8 cellular contexts compared by ENCODE assay signal in the genomic region with DNA sequence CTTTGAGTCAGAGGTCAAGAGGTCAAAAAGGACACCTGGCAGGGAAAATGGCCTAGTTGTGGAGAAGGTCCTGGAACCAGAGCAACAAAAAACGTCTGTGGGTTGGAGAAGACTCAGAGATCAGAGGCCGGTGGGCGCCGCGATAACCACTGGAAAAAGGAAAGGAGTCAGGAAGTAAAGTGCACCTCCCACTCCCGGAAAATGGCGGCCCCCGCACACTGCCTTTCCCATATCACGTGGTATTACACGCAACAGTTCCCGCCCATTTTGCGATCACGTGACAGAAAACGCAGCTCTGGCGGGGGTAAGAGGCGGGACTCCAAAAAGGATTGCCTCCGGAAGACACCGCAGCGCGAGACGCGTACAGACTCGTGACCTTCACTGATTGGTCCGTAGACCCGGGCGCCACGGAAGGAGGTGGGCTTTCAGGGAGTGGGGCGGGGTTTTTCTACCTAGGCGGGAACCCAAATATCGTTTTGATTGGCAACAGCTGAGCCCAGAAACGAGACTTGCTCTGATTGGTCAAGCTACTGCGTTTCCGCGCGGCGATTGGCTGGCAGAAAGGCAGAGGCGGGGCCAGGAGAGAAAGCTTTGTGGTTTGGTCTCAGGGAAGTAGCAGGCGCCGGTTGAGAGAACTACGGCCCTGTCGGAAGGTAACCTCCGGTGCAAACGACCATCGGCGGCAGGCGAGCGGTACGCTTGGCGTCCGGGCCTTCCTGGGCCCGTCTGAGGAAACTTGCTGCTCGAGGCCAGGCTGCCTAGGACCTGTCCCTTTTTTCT. TPM values are rescaled to one million over a fixed set of nuclear protein-coding genes. Genes with fewer than 3 reads are reported as not detected.
DNase-seq lines count a peak whose midpoint lies in the region; ATAC-seq and TF ChIP-seq lines count a peak whose summit lies in the region.

A gene with protein sequence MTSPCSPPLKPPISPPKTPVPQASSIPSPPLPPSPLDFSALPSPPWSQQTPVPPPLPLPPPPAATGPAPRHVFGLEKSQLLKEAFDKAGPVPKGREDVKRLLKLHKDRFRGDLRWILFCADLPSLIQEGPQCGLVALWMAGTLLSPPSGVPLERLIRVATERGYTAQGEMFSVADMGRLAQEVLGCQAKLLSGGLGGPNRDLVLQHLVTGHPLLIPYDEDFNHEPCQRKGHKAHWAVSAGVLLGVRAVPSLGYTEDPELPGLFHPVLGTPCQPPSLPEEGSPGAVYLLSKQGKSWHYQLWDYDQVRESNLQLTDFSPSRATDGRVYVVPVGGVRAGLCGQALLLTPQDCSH (minus strand): TSS at position 193 of the 780 bp plus-strand sequence. CDS start 674 bp downstream, outside the sequence.

- peaks cover 51% of the 10 kb centered on the region for H3K36me3 Mint-ChIP-seq in dendritic cell treated with granulocyte-macrophage colony-stimulating factor and Interleukin-4, amounts not matched to agents 40 ng/mL and 50 ng/mL, for 4 days (ENCODE audit: low read depth)

- ATAC-seq in GM19372 (IDR thresholded peaks at IDR 0.05; ENCODE audit: low read depth, unreplicated experiment) = peak; percentile 82
- ATAC-seq in HG03558 (IDR thresholded peaks at IDR 0.05; ENCODE audit: extremely low read depth, unreplicated experiment) = peak; percentile 68
- ATAC-seq in left lung = peak; percentile 92

- H3K36me3 ChIP-seq in left lung = peaks cover 0 to 4% of the 10 kb centered on the region in 2 donors

- no peak for TF ChIP-seq CTCF in left lung (IDR thresholded peaks at IDR 0.05)

- H3K27ac ChIP-seq in left lung = peak within 1 kb of the TSS; percentile 91 to 94

- H3K4me3 ChIP-seq in left lung = peak within 1 kb of the TSS; percentile 58 to 62

- peak within 1 kb of the TSS; percentile 96 for H3K27ac Mint-ChIP-seq in dendritic cell treated with granulocyte-macrophage colony-stimulating factor and Interleukin-4, amounts not matched to agents 40 ng/mL and 50 ng/mL, for 4 days

- no peaks in the 10 kb centered on the region for H3K9me3 Mint-ChIP-seq in dendritic cell treated with granulocyte-macrophage colony-stimulating factor and Interleukin-4, amounts not matched to agents 40 ng/mL and 50 ng/mL, for 4 days

- DNase-seq in C1 segment of cervical spinal cord (lab: John Stamatoyannopoulos, UW) = peak; percentile 98 to 100 (median 100)
- DNase-seq in NCI-H748 treated with DMSO at 0.1 percent for 48 hours (lab: John Stamatoyannopoulos, UW) = peak; percentile 99
- peak; percentile 97 to 100 for DNase-seq in activated CD4-positive, alpha-beta T cell treated with anti-CD3 and anti-CD28 coated beads, Interleukin-2, amount 50 U/mL, for 24 hours (ENCODE audit: low read depth in 1 of 2, low spot score in 1 of 2)
- DNase-seq in left lung = peak; percentile 96 to 100
- peak; percentile 98 to 100 for DNase-seq in stimulated activated CD4-positive, alpha-beta T cell treated with anti-CD3 and anti-CD28 coated beads, Interleukin-2, amount 100 ng/mL, for 48 hours

- no peaks in the 10 kb centered on the region for H3K9me3 ChIP-seq in left lung

- H3K27me3 Mint-ChIP-seq in dendritic cell treated with granulocyte-macrophage colony-stimulating factor and Interleukin-4, amounts not matched to agents 40 ng/mL and 50 ng/mL, for 4 days = no peaks in the 10 kb centered on the region

- H3K27me3 ChIP-seq in left lung = no peaks in the 10 kb centered on the region

- intact Hi-C loops in dendritic cell treated with granulocyte-macrophage colony-stimulating factor and Interleukin-4, amounts not matched to agents 40 ng/mL and 50 ng/mL, for 4 days (cut with micrococcal nuclease) = loop anchor here (1.0 to 2.0 kb wide), 3 partner anchors 27 to 48 kb away; partner anchors contain the start of genes COQ8B and EGLN2
- intact Hi-C loops in left lung (cut with DNase I) = no loop called here

- peaks cover 57% of the 10 kb centered on the region for H3K4me1 Mint-ChIP-seq in dendritic cell treated with granulocyte-macrophage colony-stimulating factor and Interleukin-4, amounts not matched to agents 40 ng/mL and 50 ng/mL, for 4 days (ENCODE audit: low read depth)

- peaks cover 34 to 67% of the 10 kb centered on the region in 2 donors for H3K4me1 ChIP-seq in left lung

- H3K4me3 Mint-ChIP-seq in dendritic cell treated with granulocyte-macrophage colony-stimulating factor and Interleukin-4, amounts not matched to agents 40 ng/mL and 50 ng/mL, for 4 days = peak within 1 kb of the TSS; percentile 96

RNA-seq across cellular contexts. Expression of the gene that starts here (rescaled TPM):
- total RNA-seq in left lung = 10 to 100 TPM; 15.1 to 17.6 TPM

Comparison
In these comparisons a context has a peak if more than half of its experiments do, and no peak if none do; other contexts are left out.
1. Peak in every context shown above with its lines: DNase-seq, ATAC-seq, H3K4me3 ChIP-seq and H3K27ac ChIP-seq.